ENCODE assay signal across 1 cellular context in the genomic region with DNA sequence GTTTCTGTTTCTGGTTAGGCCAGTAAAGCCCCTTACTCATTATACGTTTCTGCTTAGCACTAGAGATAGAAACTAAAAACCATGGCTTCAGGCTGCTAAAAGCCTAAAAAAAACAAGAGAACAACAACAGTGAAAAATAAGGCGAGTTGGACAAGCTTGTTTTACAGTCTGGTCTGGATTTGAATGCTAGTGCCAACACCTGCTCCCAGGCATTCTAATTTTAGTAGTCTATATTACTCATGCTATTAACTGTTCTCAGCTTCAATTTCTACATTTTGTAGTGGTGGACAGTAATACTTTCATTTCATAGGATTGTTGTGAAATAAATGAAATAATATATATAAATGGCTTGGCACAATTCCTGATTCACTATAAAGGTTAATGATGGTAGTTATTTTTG.
TF ChIP-seq lines count a peak whose summit lies in the region.

No MANE protein-coding gene starts in this region.

TF ChIP-seq in GM12878, 131 proteins besides CTCF, POLR2A, EP300 and RAD21 (continued from another document):
- TF ChIP-seq TCF7 (IDR thresholded peaks at IDR 0.05; ENCODE audit: borderline replicate concordance), result no peak
- no peak for TF ChIP-seq EED (IDR thresholded peaks at IDR 0.05; ENCODE audit: low read depth)
- TF ChIP-seq SMAD5 (IDR thresholded peaks at IDR 0.05; ENCODE audit: low read depth), result no peak
- TF ChIP-seq, protein P1, sequence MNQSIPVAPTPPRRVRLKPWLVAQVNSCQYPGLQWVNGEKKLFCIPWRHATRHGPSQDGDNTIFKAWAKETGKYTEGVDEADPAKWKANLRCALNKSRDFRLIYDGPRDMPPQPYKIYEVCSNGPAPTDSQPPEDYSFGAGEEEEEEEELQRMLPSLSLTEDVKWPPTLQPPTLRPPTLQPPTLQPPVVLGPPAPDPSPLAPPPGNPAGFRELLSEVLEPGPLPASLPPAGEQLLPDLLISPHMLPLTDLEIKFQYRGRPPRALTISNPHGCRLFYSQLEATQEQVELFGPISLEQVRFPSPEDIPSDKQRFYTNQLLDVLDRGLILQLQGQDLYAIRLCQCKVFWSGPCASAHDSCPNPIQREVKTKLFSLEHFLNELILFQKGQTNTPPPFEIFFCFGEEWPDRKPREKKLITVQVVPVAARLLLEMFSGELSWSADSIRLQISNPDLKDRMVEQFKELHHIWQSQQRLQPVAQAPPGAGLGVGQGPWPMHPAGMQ (IDR thresholded peaks at IDR 0.05; ENCODE audit: borderline replicate concordance), result no peak
- no peak for TF ChIP-seq HCFC1 (IDR thresholded peaks at IDR 0.05; ENCODE audit: low read length)
- TF ChIP-seq, protein P2, sequence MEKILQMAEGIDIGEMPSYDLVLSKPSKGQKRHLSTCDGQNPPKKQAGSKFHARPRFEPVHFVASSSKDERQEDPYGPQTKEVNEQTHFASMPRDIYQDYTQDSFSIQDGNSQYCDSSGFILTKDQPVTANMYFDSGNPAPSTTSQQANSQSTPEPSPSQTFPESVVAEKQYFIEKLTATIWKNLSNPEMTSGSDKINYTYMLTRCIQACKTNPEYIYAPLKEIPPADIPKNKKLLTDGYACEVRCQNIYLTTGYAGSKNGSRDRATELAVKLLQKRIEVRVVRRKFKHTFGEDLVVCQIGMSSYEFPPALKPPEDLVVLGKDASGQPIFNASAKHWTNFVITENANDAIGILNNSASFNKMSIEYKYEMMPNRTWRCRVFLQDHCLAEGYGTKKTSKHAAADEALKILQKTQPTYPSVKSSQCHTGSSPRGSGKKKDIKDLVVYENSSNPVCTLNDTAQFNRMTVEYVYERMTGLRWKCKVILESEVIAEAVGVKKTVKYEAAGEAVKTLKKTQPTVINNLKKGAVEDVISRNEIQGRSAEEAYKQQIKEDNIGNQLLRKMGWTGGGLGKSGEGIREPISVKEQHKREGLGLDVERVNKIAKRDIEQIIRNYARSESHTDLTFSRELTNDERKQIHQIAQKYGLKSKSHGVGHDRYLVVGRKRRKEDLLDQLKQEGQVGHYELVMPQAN (conservative IDR thresholded peaks at IDR 0.05), result no peak
